In genomic region chr5:163508753-163509152, GRCh38 we compare ENCODE assay signal across 2 cellular contexts.
TF ChIP-seq lines count a peak whose summit lies in the region.

No MANE protein-coding gene starts in this region.

TF ChIP-seq in SK-N-SH, 30 proteins besides CTCF, POLR2A, EP300 and RAD21 (continued from another document):
- no peak for TF ChIP-seq FOXM1 (IDR thresholded peaks at IDR 0.05; ENCODE audit: low read depth)

TF ChIP-seq in SK-N-SH treated with all-trans-retinoic acid at 6 μM for 48 hours, 23 proteins besides CTCF, POLR2A, EP300 and RAD21 (continued from another document):
- TF ChIP-seq, protein P1, sequence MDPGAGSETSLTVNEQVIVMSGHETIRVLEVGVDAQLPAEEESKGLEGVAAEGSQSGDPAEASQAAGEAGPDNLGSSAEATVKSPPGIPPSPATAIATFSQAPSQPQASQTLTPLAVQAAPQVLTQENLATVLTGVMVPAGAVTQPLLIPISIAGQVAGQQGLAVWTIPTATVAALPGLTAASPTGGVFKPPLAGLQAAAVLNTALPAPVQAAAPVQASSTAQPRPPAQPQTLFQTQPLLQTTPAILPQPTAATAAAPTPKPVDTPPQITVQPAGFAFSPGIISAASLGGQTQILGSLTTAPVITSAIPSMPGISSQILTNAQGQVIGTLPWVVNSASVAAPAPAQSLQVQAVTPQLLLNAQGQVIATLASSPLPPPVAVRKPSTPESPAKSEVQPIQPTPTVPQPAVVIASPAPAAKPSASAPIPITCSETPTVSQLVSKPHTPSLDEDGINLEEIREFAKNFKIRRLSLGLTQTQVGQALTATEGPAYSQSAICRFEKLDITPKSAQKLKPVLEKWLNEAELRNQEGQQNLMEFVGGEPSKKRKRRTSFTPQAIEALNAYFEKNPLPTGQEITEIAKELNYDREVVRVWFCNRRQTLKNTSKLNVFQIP (CRISPR knock-in tag; IDR thresholded peaks at IDR 0.05; ENCODE audit: borderline replicate concordance, low read depth), result no peak
- TF ChIP-seq ARNTL (CRISPR knock-in tag; IDR thresholded peaks at IDR 0.05; ENCODE audit: borderline replicate concordance, low read depth) (no peak), ZC3H10 (CRISPR knock-in tag; IDR thresholded peaks at IDR 0.05) (no peak), ZNF565 (CRISPR knock-in tag; conservative IDR thresholded peaks at IDR 0.05; ENCODE audit: low read depth) (no peak), TOX (CRISPR knock-in tag; IDR thresholded peaks at IDR 0.05; ENCODE audit: borderline replicate concordance) (no peak), PPARA (CRISPR knock-in tag; IDR thresholded peaks at IDR 0.05; ENCODE audit: borderline replicate concordance) (no peak), ZFP30 (CRISPR knock-in tag; IDR thresholded peaks at IDR 0.05) (no peak), ZFP3 (CRISPR knock-in tag; IDR thresholded peaks at IDR 0.05) (no peak), TSHZ2 (CRISPR knock-in tag; IDR thresholded peaks at IDR 0.05) (no peak)
